21 cellular contexts compared by ENCODE assay signal in genomic region chr1:172928412-172928811, GRCh38.
A peak's percentile ranks its signal among the peaks of the same experiment; 100 is the strongest.
DNase-seq lines count a peak whose midpoint lies in the region; ATAC-seq and TF ChIP-seq lines count a peak whose summit lies in the region.
"Had no signal": no experiment of that assay in that cellular context is flagged by ENCODE, and none has a peak within 500 bp of the region (broad histone marks: within the 10 kb centered on the region; RNA-seq: fewer than 3 reads in every experiment).

No MANE protein-coding gene starts in this region.

- H3K4me3 ChIP-seq in fibroblast of the aortic adventitia (ENCODE audit: low read depth, low read length), result no peak overlapping the region
- H3K4me3 ChIP-seq: coronary artery, esophagus muscularis mucosa, GM12878, left ventricle myocardium inferior, Peyer's patch, suprapubic skin had no signal

- in situ Hi-C loops in KBM-7 (cut with MboI; ENCODE audit: low pct_unique_long_range_greater_than_20kb, low sequenced_read_pairs), result no loop called here

- TF ChIP-seq CTCF in fibroblast of the aortic adventitia (IDR thresholded peaks at IDR 0.05; ENCODE audit: insufficient read depth, low read length), result no peak

- ATAC-seq in HG02642 (IDR thresholded peaks at IDR 0.05; ENCODE audit: poor library complexity, unreplicated experiment), result no peak
- ATAC-seq: activated T-helper 17 cell treated with anti-CD3 and anti-CD28 coated beads, Interleukin-2, amount 50 U/mL, for 72 hours; GM12878 had no signal

- peak; percentile 80 for DNase-seq in GM04504 (ENCODE audit: low read depth)
- peak; percentile 48 for DNase-seq in amniotic epithelial cell (ENCODE audit: low read depth)
- peak; percentile 84 for DNase-seq in fibroblast of the aortic adventitia (ENCODE audit: low read depth)
- DNase-seq in renal cortical epithelial cell (ENCODE audit: low read depth), result peak; percentile 38
- no peak for DNase-seq in retina
- DNase-seq in dedifferentiated amniotic fluid mesenchymal stem cell (ENCODE audit: extremely low spot score), result no peak
- no peak for DNase-seq in KBM-7
- DNase-seq: amniotic stem cell, DND-41, H9, left ventricle myocardium inferior, NCI-H1048, NCI-H2107, NCI-H774, Peyer's patch had no signal

Comparison
In these comparisons a context has a peak if more than half of its experiments do, and no peak if none do; other contexts are left out.
1. DNase-seq: peak in GM04504 (single experiment), amniotic epithelial cell (single experiment), fibroblast of the aortic adventitia (single experiment) and renal cortical epithelial cell (single experiment); none in retina (single experiment), dedifferentiated amniotic fluid mesenchymal stem cell (single experiment) and KBM-7 (single experiment).